ENCODE assay signal across 1 cellular context in the genomic region with DNA sequence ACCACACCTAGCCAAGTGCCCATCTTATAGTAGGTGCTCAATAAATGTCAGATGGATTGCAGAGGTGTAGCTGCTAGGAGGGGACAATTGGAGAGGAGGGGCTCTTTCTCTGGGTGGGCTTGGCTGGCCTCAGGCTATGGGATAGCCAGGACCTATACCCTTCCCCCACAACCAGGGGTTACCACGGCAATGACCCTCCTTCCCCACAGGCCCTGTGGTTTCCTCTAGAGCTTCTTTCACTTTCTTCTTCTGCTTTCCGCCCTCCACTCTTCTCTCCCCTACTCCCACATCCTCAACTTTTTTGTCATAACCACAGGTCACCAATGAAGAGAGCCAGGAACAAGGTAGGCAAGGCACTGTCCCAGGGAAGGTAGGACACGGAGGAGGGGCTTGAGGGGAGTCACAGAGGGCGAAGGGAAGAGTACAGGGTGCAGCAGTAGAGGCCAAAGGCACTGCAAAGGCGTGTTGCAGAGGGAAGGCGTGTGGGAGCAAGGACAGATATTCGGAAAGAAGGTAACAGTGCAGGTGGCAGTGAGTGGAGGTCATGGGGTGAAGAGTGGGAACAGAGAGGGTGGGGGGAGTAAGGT.
TF ChIP-seq lines count a peak whose summit lies in the region.

No MANE protein-coding gene starts in this region.

TF ChIP-seq in GM23338, 12 proteins besides CTCF, POLR2A, EP300 and RAD21 (continued from another document):
- TF ChIP-seq ZNF462 (CRISPR knock-in tag; IDR thresholded peaks at IDR 0.05), result no peak
- TF ChIP-seq ZNF331 (CRISPR knock-in tag; IDR thresholded peaks at IDR 0.05; ENCODE audit: low read depth), result no peak
- TF ChIP-seq EZH2 (IDR thresholded peaks at IDR 0.05; ENCODE audit: low read depth, unreplicated experiment), result no peak
- TF ChIP-seq, protein P1, sequence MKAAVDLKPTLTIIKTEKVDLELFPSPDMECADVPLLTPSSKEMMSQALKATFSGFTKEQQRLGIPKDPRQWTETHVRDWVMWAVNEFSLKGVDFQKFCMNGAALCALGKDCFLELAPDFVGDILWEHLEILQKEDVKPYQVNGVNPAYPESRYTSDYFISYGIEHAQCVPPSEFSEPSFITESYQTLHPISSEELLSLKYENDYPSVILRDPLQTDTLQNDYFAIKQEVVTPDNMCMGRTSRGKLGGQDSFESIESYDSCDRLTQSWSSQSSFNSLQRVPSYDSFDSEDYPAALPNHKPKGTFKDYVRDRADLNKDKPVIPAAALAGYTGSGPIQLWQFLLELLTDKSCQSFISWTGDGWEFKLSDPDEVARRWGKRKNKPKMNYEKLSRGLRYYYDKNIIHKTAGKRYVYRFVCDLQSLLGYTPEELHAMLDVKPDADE (IDR thresholded peaks at IDR 0.05), result no peak
- TF ChIP-seq CREB1 (CRISPR knock-in tag; IDR thresholded peaks at IDR 0.05; ENCODE audit: low read depth), result no peak
- TF ChIP-seq STAT1 (IDR thresholded peaks at IDR 0.05; ENCODE audit: unreplicated experiment), result no peak
- no peak for TF ChIP-seq POLR2AphosphoS5 (IDR thresholded peaks at IDR 0.05; ENCODE audit: low read depth)
- no peak for TF ChIP-seq NANOG (IDR thresholded peaks at IDR 0.05; ENCODE audit: borderline replicate concordance)
- no peak for TF ChIP-seq REST (IDR thresholded peaks at IDR 0.05; ENCODE audit: unreplicated experiment)
- no peak for TF ChIP-seq ZNF114 (CRISPR knock-in tag; IDR thresholded peaks at IDR 0.05)
- no peak for TF ChIP-seq JUNB (IDR thresholded peaks at IDR 0.05; ENCODE audit: unreplicated experiment)
TF ChIP-seq in GM23338: peak in this region for 0.
